Comparison of ENCODE assay signal across 19 cellular contexts in genomic region chrX:110244951-110245480, GRCh38.
DNase-seq lines count a peak whose midpoint lies in the region; ATAC-seq and TF ChIP-seq lines count a peak whose summit lies in the region.
"Had no signal": no experiment of that assay in that cellular context is flagged by ENCODE, and none has a peak within 500 bp of the region (broad histone marks: within the 10 kb centered on the region; RNA-seq: fewer than 3 reads in every experiment).

No MANE protein-coding gene starts in this region.

- no peak for TF ChIP-seq POLR2A in thyroid gland (IDR thresholded peaks at IDR 0.05)

- no peaks in the 10 kb centered on the region; the same call in 2 of the 3 replicates for H3K9me3 Mint-ChIP-seq in GM23338
- H3K9me3 Mint-ChIP-seq in memory B cell: peaks cover 2% of the 10 kb centered on the region
- H3K9me3 Mint-ChIP-seq: CD8-positive, alpha-beta T cell had no signal

- H3K4me1 Mint-ChIP-seq in GM23338 (peaks cover 45% of the 10 kb centered on the region), T-helper 17 cell (peaks cover 23% of the 10 kb centered on the region), memory B cell (peaks cover 26% of the 10 kb centered on the region)

- ATAC-seq in GM23338 (peak; percentile 48), T-helper 17 cell (no peak), memory B cell (ENCODE audit: low read depth) (no peak), left colon (no peak)
- ATAC-seq: CD8-positive, alpha-beta T cell had no signal

- DNase-seq in GM23338 (ENCODE audit: low spot score) (peak; percentile 32), T-helper 17 cell (no peak), fibroblast of lung (ENCODE audit: low read depth in 2 of 2) (peak; percentile 6 to 20), memory B cell (ENCODE audit: low spot score in 2 of 2) (no peak), left colon (no peak), thyroid gland (no peak), NCI-H2196 treated with DMSO at 0.1 percent for 48 hours (lab: John Stamatoyannopoulos, UW; ENCODE audit: unreplicated experiment) (no peak)
- DNase-seq: ACHN; BE2C; CD8-positive, alpha-beta T cell; DMS79 treated with DMSO at 0.1 percent for 48 hours; GOT3; Karpas-422; NCI-H1105; NCI-H1694 treated with DMSO at 0.1 percent for 48 hours; NCI-H345; NCI-H526; NK-92 treated with Interleukin-12 subunit alpha and Interleukin-12 subunit beta, amount 100 ng/mL, for 24 hours; SHP77 treated with DMSO at 0.1 percent for 48 hours had no signal

- no peak overlapping the region for H3K4me3 Mint-ChIP-seq in GM23338
- H3K4me3 Mint-ChIP-seq in T-helper 17 cell: no peak overlapping the region
- H3K4me3 Mint-ChIP-seq in memory B cell: no peak overlapping the region
- H3K4me3 Mint-ChIP-seq: CD8-positive, alpha-beta T cell had no signal

- H2AFZ ChIP-seq in GM23338 (no peak overlapping the region), fibroblast of lung (ENCODE audit: low read length) (no peak overlapping the region)

- no peak overlapping the region for H3K4me2 ChIP-seq in GM23338
- H3K4me2 ChIP-seq in fibroblast of lung (ENCODE audit: extremely low read depth, insufficient read depth, low read length): no peak overlapping the region

- H3K4me3 ChIP-seq in GM23338 (no peak overlapping the region), fibroblast of lung (replicated peaks in 1 of 4; ENCODE audit: control extremely low read depth in 1 of 4, insufficient read depth in 1 of 4, low read depth in 3 of 4, low read length in 4 of 4) (no peak overlapping the region), thyroid gland (replicated peaks in 1 of 3) (no peak overlapping the region)

- H3K27ac ChIP-seq in GM23338 (ENCODE audit: low read depth) (peak overlapping the region; percentile 46), fibroblast of lung (ENCODE audit: insufficient read depth, low read length) (no peak overlapping the region), thyroid gland (no peak overlapping the region)

- no peak overlapping the region for H3K9ac ChIP-seq in fibroblast of lung (ENCODE audit: insufficient read depth, low read length)

- H3K27ac Mint-ChIP-seq in GM23338: peak overlapping the region; percentile 52; the same call in 1 of the 2 replicates
- H3K27ac Mint-ChIP-seq in T-helper 17 cell: peak overlapping the region; percentile 49
- H3K27ac Mint-ChIP-seq in memory B cell: peak overlapping the region; percentile 68

- H3K27me3 ChIP-seq in GM23338 (ENCODE audit: insufficient read depth) (no peaks in the 10 kb centered on the region), fibroblast of lung (ENCODE audit: control insufficient read depth, insufficient read depth, low read length) (no peaks in the 10 kb centered on the region), thyroid gland (no peaks in the 10 kb centered on the region)
- H3K27me3 ChIP-seq: BE2C had no signal

- H3K4me1 ChIP-seq in GM23338 (ENCODE audit: insufficient read depth): peaks cover 26% of the 10 kb centered on the region
- H3K4me1 ChIP-seq in fibroblast of lung (ENCODE audit: control insufficient read depth, extremely low read depth, insufficient read depth, low read length): no peaks in the 10 kb centered on the region
- H3K4me1 ChIP-seq in thyroid gland: no peaks in the 10 kb centered on the region
- H3K4me1 ChIP-seq: BE2C had no signal

- H3F3A ChIP-seq in GM23338 (replicated peaks; ENCODE audit: low read depth): no peaks in the 10 kb centered on the region

- H3K36me3 Mint-ChIP-seq in GM23338 (ENCODE audit: low read depth) (no peaks in the 10 kb centered on the region), T-helper 17 cell (ENCODE audit: low read depth) (peaks cover 4% of the 10 kb centered on the region), memory B cell (peaks cover 21% of the 10 kb centered on the region)

- no peaks in the 10 kb centered on the region for H3K36me3 ChIP-seq in GM23338 (ENCODE audit: insufficient read depth)
- no peaks in the 10 kb centered on the region for H3K36me3 ChIP-seq in fibroblast of lung (ENCODE audit: control insufficient read depth, insufficient read depth, low read length)
- H3K36me3 ChIP-seq in thyroid gland: no peaks in the 10 kb centered on the region
- H3K36me3 ChIP-seq: BE2C had no signal

- no peaks in the 10 kb centered on the region for H3K9me3 ChIP-seq in T-helper 17 cell (ENCODE audit: control insufficient read depth, low read length, poor library complexity, severe bottlenecking)
- no peaks in the 10 kb centered on the region for H3K9me3 ChIP-seq in fibroblast of lung (ENCODE audit: control insufficient read depth, insufficient read depth, low read depth, low read length)
- no peaks in the 10 kb centered on the region for H3K9me3 ChIP-seq in thyroid gland
- H3K9me3 ChIP-seq: BE2C had no signal

- H4K20me1 ChIP-seq in GM23338 (replicated peaks; ENCODE audit: insufficient read depth) (no peaks in the 10 kb centered on the region), fibroblast of lung (ENCODE audit: control insufficient read depth, extremely low read depth, insufficient read depth, low read length) (no peaks in the 10 kb centered on the region)

- peaks cover 43% of the 10 kb centered on the region for H3K79me2 ChIP-seq in GM23338 (replicated peaks; ENCODE audit: insufficient read depth)
- H3K79me2 ChIP-seq in fibroblast of lung (ENCODE audit: control insufficient read depth, insufficient read depth, low read length): no peaks in the 10 kb centered on the region

- TF ChIP-seq CTCF in GM23338 (conservative IDR thresholded peaks at IDR 0.05; ENCODE audit: low read depth in 2 of 2) (no peak), fibroblast of lung (conservative IDR thresholded peaks at IDR 0.05 in 1 of 2, IDR thresholded peaks at IDR 0.05 in 1 of 2; ENCODE audit: low read depth in 1 of 2, low read length in 2 of 2) (no peak), thyroid gland (IDR thresholded peaks at IDR 0.05) (no peak)

- H3K9me2 ChIP-seq in GM23338 (ENCODE audit: insufficient read depth): no peaks in the 10 kb centered on the region

- H3K27me3 Mint-ChIP-seq in GM23338 (ENCODE audit: insufficient read depth, low read depth, poor library complexity): no peaks in the 10 kb centered on the region
- no peaks in the 10 kb centered on the region for H3K27me3 Mint-ChIP-seq in T-helper 17 cell
- H3K27me3 Mint-ChIP-seq in memory B cell: no peaks in the 10 kb centered on the region

- intact Hi-C loops in left colon (cut with DNase I, micrococcal nuclease) (no loop called here), thyroid gland (cut with DNase I) (no loop called here)

TF ChIP-seq in GM23338, 12 proteins besides CTCF, POLR2A, EP300 and RAD21 (continues in another document):
- TF ChIP-seq NANOG (IDR thresholded peaks at IDR 0.05; ENCODE audit: borderline replicate concordance): no peak
- TF ChIP-seq REST (IDR thresholded peaks at IDR 0.05; ENCODE audit: unreplicated experiment): no peak
- TF ChIP-seq STAT1 (IDR thresholded peaks at IDR 0.05; ENCODE audit: unreplicated experiment): no peak

Comparison
In these comparisons a context has a peak if more than half of its experiments do, and no peak if none do; other contexts are left out.
1. DNase-seq: peak in GM23338 (single experiment) and fibroblast of lung (2 of 2); none in T-helper 17 cell (0 of 3), memory B cell (0 of 2), left colon (0 of 2), thyroid gland (0 of 2) and NCI-H2196 treated with DMSO at 0.1 percent for 48 hours (single experiment).
2. Peak in every context shown above with its lines, with median percentiles within 50 percentile points of each other: H3K27ac Mint-ChIP-seq.